ENCODE assay signal across 1 cellular context in genomic region chr7:24819916-24820689, GRCh38.
TF ChIP-seq lines count a peak whose summit lies in the region.

No MANE protein-coding gene starts in this region.

TF ChIP-seq in GM23338, 12 proteins besides CTCF, POLR2A, EP300 and RAD21 (continued from another document):
- TF ChIP-seq ETS1 (IDR thresholded peaks at IDR 0.05) = no peak
- no peak for TF ChIP-seq POLR2AphosphoS5 (IDR thresholded peaks at IDR 0.05; ENCODE audit: low read depth)
- no peak for TF ChIP-seq CREB1 (CRISPR knock-in tag; IDR thresholded peaks at IDR 0.05; ENCODE audit: low read depth)
- no peak for TF ChIP-seq REST (IDR thresholded peaks at IDR 0.05; ENCODE audit: unreplicated experiment)
- no peak for TF ChIP-seq NANOG (IDR thresholded peaks at IDR 0.05; ENCODE audit: borderline replicate concordance)
- TF ChIP-seq JUNB (IDR thresholded peaks at IDR 0.05; ENCODE audit: unreplicated experiment) = no peak
TF ChIP-seq in GM23338: peak in this region for 0.
